Comparison of ENCODE assay signal across 8 cellular contexts in genomic region chr11:64855596-64856304, GRCh38. TPM values are rescaled to one million over a fixed set of nuclear protein-coding genes. Genes with fewer than 3 reads are reported as not detected.
A peak's percentile ranks its signal among the peaks of the same experiment; 100 is the strongest.
DNase-seq lines count a peak whose midpoint lies in the region; ATAC-seq and TF ChIP-seq lines count a peak whose summit lies in the region.
"Had no signal": no experiment of that assay in that cellular context is flagged by ENCODE, and none has a peak within 500 bp of the region (broad histone marks: within the 10 kb centered on the region; RNA-seq: fewer than 3 reads in every experiment).

No MANE protein-coding gene starts in this region.

- H3K27me3 ChIP-seq in CD4-positive, CD25-positive, alpha-beta regulatory T cell (ENCODE audit: control insufficient read depth, insufficient read depth, low read length): no peaks in the 10 kb centered on the region
- H3K27me3 ChIP-seq: cardiac muscle cell had no signal

- H3K9me3 ChIP-seq in CD4-positive, CD25-positive, alpha-beta regulatory T cell (ENCODE audit: control insufficient read depth in 2 of 2, low read length in 2 of 2): no peaks in the 10 kb centered on the region
- no peaks in the 10 kb centered on the region for H3K9me3 ChIP-seq in T-helper 17 cell (ENCODE audit: control insufficient read depth, low read length, poor library complexity, severe bottlenecking)

- H3K36me3 ChIP-seq in CD4-positive, CD25-positive, alpha-beta regulatory T cell (ENCODE audit: control insufficient read depth, insufficient read depth, low read length): peaks cover 37% of the 10 kb centered on the region

- H3K4me1 Mint-ChIP-seq in CD4-positive, CD25-positive, alpha-beta regulatory T cell: peaks cover 6 to 96% (median 47%) of the 10 kb centered on the region in 4 donors
- H3K4me1 Mint-ChIP-seq in T-helper 17 cell: peaks cover 79% of the 10 kb centered on the region
- peaks cover 1% of the 10 kb centered on the region for H3K4me1 Mint-ChIP-seq in mesothelial cell of epicardium

- H3K36me3 Mint-ChIP-seq in CD4-positive, CD25-positive, alpha-beta regulatory T cell: peaks cover 25% of the 10 kb centered on the region
- H3K36me3 Mint-ChIP-seq in T-helper 17 cell (ENCODE audit: low read depth) (peaks cover 2% of the 10 kb centered on the region), mesothelial cell of epicardium (peaks cover 12% of the 10 kb centered on the region)

- DNase-seq in CD4-positive, CD25-positive, alpha-beta regulatory T cell: no peak
- DNase-seq in T-helper 17 cell (no peak), mesothelial cell of epicardium (ENCODE audit: low spot score in 2 of 2, unreplicated experiment in 2 of 2) (no peak), Ammon's horn (ENCODE audit: low spot score) (no peak)
- DNase-seq: RPMI8226 had no signal

- peak overlapping the region; percentile 91 for H3K27ac ChIP-seq in CD4-positive, CD25-positive, alpha-beta regulatory T cell (ENCODE audit: insufficient read depth, low read length, poor library complexity, severe bottlenecking)
- H3K27ac ChIP-seq: cardiac muscle cell had no signal

- H3K4me1 ChIP-seq in CD4-positive, CD25-positive, alpha-beta regulatory T cell (ENCODE audit: control insufficient read depth, insufficient read depth, low read length, poor library complexity, severe bottlenecking): peaks cover 100% of the 10 kb centered on the region

- no peak for ATAC-seq in CD4-positive, CD25-positive, alpha-beta regulatory T cell (ENCODE audit: low read depth in 2 of 2)
- no peak for ATAC-seq in T-helper 17 cell
- ATAC-seq in GM21423 (IDR thresholded peaks at IDR 0.05; ENCODE audit: unreplicated experiment): no peak
- ATAC-seq in HG02610 (IDR thresholded peaks at IDR 0.05; ENCODE audit: unreplicated experiment): no peak

- H3K9me3 Mint-ChIP-seq in CD4-positive, CD25-positive, alpha-beta regulatory T cell: peaks cover 0 to 1% (median 0%) of the 10 kb centered on the region in 7 donors
- H3K9me3 Mint-ChIP-seq in mesothelial cell of epicardium: no peaks in the 10 kb centered on the region

- peak overlapping the region; percentile 21 for H3K4me3 ChIP-seq in CD4-positive, CD25-positive, alpha-beta regulatory T cell (ENCODE audit: low read depth, low read length)
- H3K4me3 ChIP-seq: cardiac muscle cell had no signal

- H3K27me3 Mint-ChIP-seq in CD4-positive, CD25-positive, alpha-beta regulatory T cell: no peaks in the 10 kb centered on the region
- H3K27me3 Mint-ChIP-seq in T-helper 17 cell (no peaks in the 10 kb centered on the region), mesothelial cell of epicardium (ENCODE audit: low read depth) (no peaks in the 10 kb centered on the region)

- TF ChIP-seq CTCF in mesothelial cell of epicardium (IDR thresholded peaks at IDR 0.05; ENCODE audit: unreplicated experiment): no peak

- peak overlapping the region; percentile 39 to 77 (median 76) for H3K4me3 Mint-ChIP-seq in CD4-positive, CD25-positive, alpha-beta regulatory T cell
- H3K4me3 Mint-ChIP-seq in T-helper 17 cell (peak overlapping the region; percentile 83), mesothelial cell of epicardium (no peak overlapping the region)

- H3K27ac Mint-ChIP-seq in CD4-positive, CD25-positive, alpha-beta regulatory T cell: peak overlapping the region; percentile 84 to 95 (median 93)
- peak overlapping the region; percentile 98 for H3K27ac Mint-ChIP-seq in T-helper 17 cell
- peak overlapping the region; percentile 39 for H3K27ac Mint-ChIP-seq in mesothelial cell of epicardium

RNA-seq across cellular contexts. Expression of gene CDC42BPG, which starts 11.3 kb away (rescaled TPM):
- total RNA-seq in CD4-positive, CD25-positive, alpha-beta regulatory T cell: 11.6 TPM
- under 1 TPM in 2 of 4 donors, not detected in 2; 0.11 to 0.13 TPM for polyA plus RNA-seq in CD4-positive, CD25-positive, alpha-beta regulatory T cell
- total RNA-seq in T-helper 17 cell: 1 to 10 TPM; 4.0 to 7.7 TPM
- total RNA-seq in mesothelial cell of epicardium: 24.6 to 30.1 TPM (median 25.0 TPM) in 3 replicates

RNA-seq across cellular contexts. Expression of gene EHD1, which starts 22.7 kb away (rescaled TPM):
- 201 TPM for total RNA-seq in CD4-positive, CD25-positive, alpha-beta regulatory T cell
- 100 to 1,000 TPM; 180 to 223 (median 183) TPM for polyA plus RNA-seq in CD4-positive, CD25-positive, alpha-beta regulatory T cell
- total RNA-seq in T-helper 17 cell (100 to 1,000 TPM; 184 to 212 TPM), mesothelial cell of epicardium (84.9 to 94.5 TPM (median 86.8 TPM) in 3 replicates)

RNA-seq across cellular contexts. Expression of gene MEN1, which starts 45.4 kb away (rescaled TPM):
- 31.3 TPM for total RNA-seq in CD4-positive, CD25-positive, alpha-beta regulatory T cell
- 10 to 100 TPM; 20.9 to 26.1 (median 24.5) TPM for polyA plus RNA-seq in CD4-positive, CD25-positive, alpha-beta regulatory T cell
- total RNA-seq in T-helper 17 cell: 10 to 100 TPM; 25.8 to 27.0 TPM
- 44.5 to 45.4 TPM (median 44.9 TPM) in 3 replicates for total RNA-seq in mesothelial cell of epicardium

RNA-seq across cellular contexts. Expression of gene MAP4K2, which starts 52.7 kb away (rescaled TPM):
- total RNA-seq in CD4-positive, CD25-positive, alpha-beta regulatory T cell: 85.0 TPM
- 10 to 100 TPM; 31.5 to 39.5 (median 34.8) TPM for polyA plus RNA-seq in CD4-positive, CD25-positive, alpha-beta regulatory T cell
- total RNA-seq in T-helper 17 cell (10 to 100 TPM; 97.8 to 99.2 TPM), mesothelial cell of epicardium (23.7 to 25.8 TPM (median 25.0 TPM) in 3 replicates)

Comparison
In these comparisons a context has a peak if more than half of its experiments do, and no peak if none do; other contexts are left out.
1. H3K27ac Mint-ChIP-seq: peak in every context shown above with its lines; median percentile 98 in T-helper 17 cell; 93 in CD4-positive, CD25-positive, alpha-beta regulatory T cell; 39 in mesothelial cell of epicardium.